27 cellular contexts compared by ENCODE assay signal in genomic region chr13:50484472-50485113, GRCh38.
DNase-seq lines count a peak whose midpoint lies in the region; ATAC-seq and TF ChIP-seq lines count a peak whose summit lies in the region.
"Had no signal": no experiment of that assay in that cellular context is flagged by ENCODE, and none has a peak within 500 bp of the region (broad histone marks: within the 10 kb centered on the region; RNA-seq: fewer than 3 reads in every experiment).

No MANE protein-coding gene starts in this region.

- H4K20me1 ChIP-seq in GM23248 (ENCODE audit: insufficient read depth) (no peaks in the 10 kb centered on the region), hepatocyte (ENCODE audit: insufficient read depth, poor library complexity, severe bottlenecking) (no peaks in the 10 kb centered on the region), PC-3 (ENCODE audit: low read length) (no peaks in the 10 kb centered on the region)

- no peaks in the 10 kb centered on the region; the same call in 1 of the 2 replicates for H3K27me3 ChIP-seq in GM23248 (replicated peaks; ENCODE audit: insufficient read depth)
- no peaks in the 10 kb centered on the region for H3K27me3 ChIP-seq in brain microvascular endothelial cell (replicated peaks)
- H3K27me3 ChIP-seq in hepatocyte, result no peaks in the 10 kb centered on the region
- no peaks in the 10 kb centered on the region for H3K27me3 ChIP-seq in H7 (ENCODE audit: control insufficient read depth, insufficient read depth, low read length)
- H3K27me3 ChIP-seq in PC-3 (ENCODE audit: low read length), result no peaks in the 10 kb centered on the region
- H3K27me3 ChIP-seq: heart left ventricle had no signal

- DNase-seq in GM23248 (no peak), brain microvascular endothelial cell (peak; percentile 6), hepatocyte (ENCODE audit: low spot score) (peak; percentile 1), putamen (ENCODE audit: low spot score) (peak; percentile 65), H7 (no peak), NOMO-1 treated with DMSO at 0.1 percent for 48 hours (lab: John Stamatoyannopoulos, UW; ENCODE audit: unreplicated experiment) (no peak), HK-2 (ENCODE audit: unreplicated experiment) (no peak), PC-3 (no peak)
- DNase-seq: activated CD4-positive, alpha-beta memory T cell treated with anti-CD3 and anti-CD28 coated beads, Interleukin-2, amount 10 ng/mL, durations not matched to agents 7 days and 5 days; activated gamma-delta T cell treated with Interleukin-2 at 50 U/mL for 16 hours; DMS53; GF-D8; heart left ventricle; left ventricle myocardium superior; mucosa of descending colon; NCI-H1105; NCI-H2029 treated with DMSO at 0.1 percent for 48 hours; psoas muscle; RPMI8226; stimulated activated CD4-positive, alpha-beta T cell treated with anti-CD3 and anti-CD28 coated beads, Interleukin-4, amount 100 ng/mL, for 1 hour; stimulated activated naive CD4-positive, alpha-beta T cell treated with Interleukin-2 at 50 U/mL for 16 hours; T-helper 9 cell; trophoblast cell had no signal

- no peaks in the 10 kb centered on the region for H3K4me1 ChIP-seq in GM23248 (ENCODE audit: insufficient read depth)
- no peaks in the 10 kb centered on the region for H3K4me1 ChIP-seq in hepatocyte (ENCODE audit: insufficient read depth)
- no peaks in the 10 kb centered on the region for H3K4me1 ChIP-seq in PC-3 (ENCODE audit: insufficient read depth, low read length)

- TF ChIP-seq CTCF in brain microvascular endothelial cell (IDR thresholded peaks at IDR 0.05; ENCODE audit: low read depth, low read length, missing control alignments), result no peak
- no peak for TF ChIP-seq CTCF in hepatocyte (IDR thresholded peaks at IDR 0.05; ENCODE audit: poor library complexity)
- TF ChIP-seq CTCF in PC-3 (conservative IDR thresholded peaks at IDR 0.05; ENCODE audit: low read depth, low read length), result no peak

- H3K4me2 ChIP-seq in GM23248 (ENCODE audit: unreplicated experiment) (no peak overlapping the region), hepatocyte (no peak overlapping the region), PC-3 (ENCODE audit: low read length) (no peak overlapping the region)

- no peaks in the 10 kb centered on the region for H3K9me3 ChIP-seq in GM23248 (ENCODE audit: low read depth)
- no peaks in the 10 kb centered on the region for H3K9me3 ChIP-seq in hepatocyte (ENCODE audit: low read depth)
- no peaks in the 10 kb centered on the region for H3K9me3 ChIP-seq in PC-3 (ENCODE audit: low read length)
- H3K9me3 ChIP-seq: heart left ventricle, mucosa of descending colon, psoas muscle had no signal

- BruUV-seq in PC-3 (replicated peaks; lab: Mats Ljungman, UMichigan), result no TSS peak

- ATAC-seq in PC-3, result no peak
- ATAC-seq: heart left ventricle, HepG2, left ventricle myocardium superior, mucosa of descending colon, WTC11 had no signal

- CTCF ChIA-PET in PC-3 (lab: Charles Lee), result no interaction called here

- POLR2A ChIA-PET in PC-3 (lab: Charles Lee; ENCODE audit: unreplicated experiment), result no interaction called here

- intact Hi-C loops in PC-3 (cut with micrococcal nuclease), result no loop called here

- H3K4me3 ChIP-seq in GM23248 (no peak overlapping the region), brain microvascular endothelial cell (ENCODE audit: low read depth, low read length) (no peak overlapping the region), hepatocyte (no peak overlapping the region), H7 (ENCODE audit: insufficient read depth, low read depth, low read length) (no peak overlapping the region), PC-3 (ENCODE audit: low read length) (no peak overlapping the region)
- H3K4me3 ChIP-seq: coronary artery, heart left ventricle, mucosa of descending colon, psoas muscle had no signal

- H3K36me3 ChIP-seq in GM23248 (ENCODE audit: low read depth) (no peaks in the 10 kb centered on the region), brain microvascular endothelial cell (replicated peaks) (no peaks in the 10 kb centered on the region), hepatocyte (replicated peaks; ENCODE audit: insufficient read depth, low read depth) (no peaks in the 10 kb centered on the region), H7 (replicated peaks; ENCODE audit: control insufficient read depth, insufficient read depth, low read length) (no peaks in the 10 kb centered on the region), PC-3 (ENCODE audit: low read depth, low read length) (no peaks in the 10 kb centered on the region)
- H3K36me3 ChIP-seq: heart left ventricle had no signal

- no peaks in the 10 kb centered on the region for H3K79me2 ChIP-seq in GM23248 (ENCODE audit: insufficient read depth)
- H3K79me2 ChIP-seq in hepatocyte, result no peaks in the 10 kb centered on the region
- H3K79me2 ChIP-seq in PC-3 (ENCODE audit: low read length), result no peaks in the 10 kb centered on the region

- H3F3A ChIP-seq in GM23248 (ENCODE audit: insufficient read depth), result no peaks in the 10 kb centered on the region
- no peaks in the 10 kb centered on the region for H3F3A ChIP-seq in PC-3 (ENCODE audit: low read length, unreplicated experiment)

- no peak overlapping the region for H3K27ac ChIP-seq in GM23248
- no peak overlapping the region for H3K27ac ChIP-seq in brain microvascular endothelial cell
- no peak overlapping the region for H3K27ac ChIP-seq in hepatocyte
- H3K27ac ChIP-seq in PC-3 (ENCODE audit: low read length), result no peak overlapping the region
- H3K27ac ChIP-seq: coronary artery, heart left ventricle, HL-60, psoas muscle had no signal

- H2AFZ ChIP-seq in GM23248 (peak overlapping the region; percentile 25; the same call in 1 of the 2 replicates), hepatocyte (no peak overlapping the region), PC-3 (ENCODE audit: low read length) (no peak overlapping the region)

- WGBS in GM23248 (ENCODE audit: low coverage in 1 of 2, low lambda C conversion rate in 2 of 2, missing lambda C conversion rate in 2 of 2), 2 experiments, result 57 to 58% methylated on average over 12 of the region's 12 CpGs
- 66% methylated on average over 12 of the region's 12 CpGs for WGBS in hepatocyte (ENCODE audit: low lambda C conversion rate, missing lambda C conversion rate)

- H3K9me2 ChIP-seq in GM23248 (ENCODE audit: insufficient read depth) (no peaks in the 10 kb centered on the region), hepatocyte (replicated peaks; ENCODE audit: insufficient read depth) (no peaks in the 10 kb centered on the region), PC-3 (replicated peaks; ENCODE audit: low read length) (no peaks in the 10 kb centered on the region)

- H3K9ac ChIP-seq in GM23248 (no peak overlapping the region), PC-3 (ENCODE audit: low read length) (no peak overlapping the region)

- in situ Hi-C loops in GM23248 (cut with MboI) (no loop called here), brain microvascular endothelial cell (cut with HindIII; ENCODE audit: low pct_ligation_motif_present, low sequenced_read_pairs) (no loop called here)

Comparison
In these comparisons a context has a peak if more than half of its experiments do, and no peak if none do; other contexts are left out.
1. DNase-seq: peak in brain microvascular endothelial cell (single experiment), hepatocyte (single experiment) and putamen (single experiment); none in GM23248 (single experiment), H7 (single experiment), NOMO-1 treated with DMSO at 0.1 percent for 48 hours (single experiment), HK-2 (single experiment) and PC-3 (single experiment).